Comparison of ENCODE assay signal across 13 cellular contexts in the genomic region with DNA sequence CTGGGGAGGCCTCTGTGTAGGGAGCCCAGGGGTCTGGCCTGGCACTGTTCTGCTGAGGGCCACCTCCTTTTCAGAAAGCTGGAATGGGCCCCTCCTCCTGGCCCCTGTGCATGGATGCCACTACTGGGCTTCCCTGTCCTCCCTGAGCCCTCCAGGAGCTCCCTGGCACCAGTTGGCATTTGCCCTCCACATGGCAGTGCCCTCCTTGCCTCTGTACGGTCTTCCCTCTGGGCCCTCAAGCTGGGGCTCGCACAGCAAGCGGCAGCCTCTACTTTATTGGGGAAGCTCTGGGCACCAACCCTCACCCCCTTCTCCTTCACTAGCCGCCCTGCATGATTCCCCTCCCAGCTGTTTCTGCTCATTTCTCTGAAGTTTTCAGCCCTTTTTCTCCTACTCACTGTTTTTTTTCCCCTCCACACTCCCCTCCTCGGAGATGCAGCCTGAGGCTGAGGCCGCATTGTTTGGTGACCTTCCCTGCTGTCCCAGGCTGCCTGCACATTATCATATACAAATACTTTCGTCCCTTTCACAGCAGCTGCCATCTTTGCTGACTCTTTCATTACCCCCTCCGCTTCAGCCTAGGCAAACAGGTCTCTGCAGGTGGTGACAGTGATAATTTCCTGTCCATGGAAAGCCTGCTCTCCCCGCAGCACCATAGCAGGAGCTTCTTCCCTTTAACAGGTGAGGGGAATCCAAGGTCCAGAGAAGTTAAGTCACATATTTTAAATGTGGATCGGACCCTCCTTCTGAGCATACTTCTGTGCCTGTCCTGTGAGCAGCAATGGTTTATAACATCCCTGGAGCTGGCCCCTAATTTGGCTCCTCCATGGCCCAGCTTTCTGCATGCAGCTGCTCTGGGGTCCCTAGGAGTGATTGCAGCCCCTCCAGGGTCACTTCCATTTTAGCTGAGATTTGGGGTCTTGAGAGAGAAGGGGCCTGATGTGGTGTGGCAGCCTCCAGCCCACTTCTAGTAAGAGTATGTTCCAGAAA.
DNase-seq lines count a peak whose midpoint lies in the region; ATAC-seq and TF ChIP-seq lines count a peak whose summit lies in the region.
"Had no signal": no experiment of that assay in that cellular context is flagged by ENCODE, and none has a peak within 500 bp of the region (broad histone marks: within the 10 kb centered on the region; RNA-seq: fewer than 3 reads in every experiment).

No MANE protein-coding gene starts in this region.

- DNase-seq in DMS153 treated with DMSO at 0.1 percent for 48 hours (lab: John Stamatoyannopoulos, UW; ENCODE audit: unreplicated experiment): peak; percentile 84
- DNase-seq in NCI-H2029 treated with DMSO at 0.1 percent for 48 hours (lab: John Stamatoyannopoulos, UW): peak; percentile 48
- DNase-seq in central memory CD8-positive, alpha-beta T cell (ENCODE audit: low spot score in 2 of 2): no peak
- no peak for DNase-seq in naive thymus-derived CD8-positive, alpha-beta T cell
- DNase-seq in aorta: no peak
- no peak for DNase-seq in GM13976 (ENCODE audit: low spot score)
- DNase-seq: activated T-cell treated with anti-CD3 and anti-CD28 coated beads, Interleukin-2, amount 50 U/mL, for 48 hours; brain microvascular endothelial cell; naive B cell had no signal

- intact Hi-C loops in aorta (cut with DNase I): no loop called here

- H3K4me3 ChIP-seq in aorta (ENCODE audit: low read length in 2 of 2): no peak overlapping the region
- H3K4me3 ChIP-seq: smooth muscle cell, vagina had no signal

- TF ChIP-seq CTCF in GM13976 (IDR thresholded peaks at IDR 0.05; ENCODE audit: borderline replicate concordance, control extremely low read depth, extremely low read depth, insufficient read depth, missing control alignments): no peak

- peak overlapping the region; percentile 42 for H3K27ac Mint-ChIP-seq in central memory CD8-positive, alpha-beta T cell (ENCODE audit: low read depth)
- H3K27ac Mint-ChIP-seq in naive thymus-derived CD8-positive, alpha-beta T cell: peak overlapping the region in 9 of 10 donors; percentile 33 to 77 (median 60)

- POLR2A ChIA-PET in naive thymus-derived CD8-positive, alpha-beta T cell (lab: Charles Lee): no interaction called here

- no peak for ATAC-seq in central memory CD8-positive, alpha-beta T cell (replicated peaks; ENCODE audit: extremely low read depth, poor library complexity, severe bottlenecking)
- ATAC-seq in naive thymus-derived CD8-positive, alpha-beta T cell: no peak
- no peak for ATAC-seq in GM19455 (IDR thresholded peaks at IDR 0.05; ENCODE audit: unreplicated experiment)
- no peak for ATAC-seq in aorta (ENCODE audit: low FRiP score)
- no peak for ATAC-seq in HG03135 (IDR thresholded peaks at IDR 0.05; ENCODE audit: unreplicated experiment)

- no peaks in the 10 kb centered on the region for H3K27me3 Mint-ChIP-seq in central memory CD8-positive, alpha-beta T cell
- H3K27me3 Mint-ChIP-seq in naive thymus-derived CD8-positive, alpha-beta T cell: no peaks in the 10 kb centered on the region
- H3K27me3 Mint-ChIP-seq: naive B cell had no signal

- in situ Hi-C loops in GM13976 (cut with MboI; ENCODE audit: low sequenced_read_pairs, unreplicated experiment): no loop called here

- no peaks in the 10 kb centered on the region for H3K9me3 ChIP-seq in aorta (ENCODE audit: control insufficient read depth, low read length)
- H3K9me3 ChIP-seq: vagina had no signal

- H3K27me3 ChIP-seq in aorta (ENCODE audit: control insufficient read depth in 1 of 2, insufficient read depth in 2 of 2, low read length in 1 of 2): no peaks in the 10 kb centered on the region
- H3K27me3 ChIP-seq: brain microvascular endothelial cell, vagina had no signal

- 80 to 94% methylated on average over 10 of the region's 10 CpGs for WGBS in aorta, 2 donors

- H3K4me1 Mint-ChIP-seq in central memory CD8-positive, alpha-beta T cell: peaks cover 21% of the 10 kb centered on the region
- H3K4me1 Mint-ChIP-seq in naive thymus-derived CD8-positive, alpha-beta T cell: peaks cover 4 to 38% (median 23%) of the 10 kb centered on the region in 4 donors

- H3K36me3 Mint-ChIP-seq in central memory CD8-positive, alpha-beta T cell (ENCODE audit: insufficient read depth): peaks cover 2% of the 10 kb centered on the region
- peaks cover 0 to 12% (median 6%) of the 10 kb centered on the region in 3 donors for H3K36me3 Mint-ChIP-seq in naive thymus-derived CD8-positive, alpha-beta T cell

- H3K4me1 ChIP-seq in aorta (ENCODE audit: control insufficient read depth in 1 of 2, insufficient read depth in 2 of 2, low read length in 2 of 2): peaks cover 3 to 4% of the 10 kb centered on the region in 2 donors

- no peaks in the 10 kb centered on the region for H3K9me3 Mint-ChIP-seq in central memory CD8-positive, alpha-beta T cell
- no peaks in the 10 kb centered on the region for H3K9me3 Mint-ChIP-seq in naive thymus-derived CD8-positive, alpha-beta T cell
- H3K9me3 Mint-ChIP-seq: naive B cell had no signal

- H3K4me3 Mint-ChIP-seq in central memory CD8-positive, alpha-beta T cell: no peak overlapping the region
- H3K4me3 Mint-ChIP-seq in naive thymus-derived CD8-positive, alpha-beta T cell: no peak overlapping the region
- H3K4me3 Mint-ChIP-seq: naive B cell had no signal

- no peaks in the 10 kb centered on the region for H3K36me3 ChIP-seq in aorta (ENCODE audit: control insufficient read depth in 1 of 2, insufficient read depth in 2 of 2, low read length in 1 of 2)
- H3K36me3 ChIP-seq: brain microvascular endothelial cell, vagina had no signal

- H3K27ac ChIP-seq in aorta (ENCODE audit: low read depth in 1 of 2, low read length in 2 of 2): no peak overlapping the region
- H3K27ac ChIP-seq: brain microvascular endothelial cell, vagina had no signal

Comparison
In these comparisons a context has a peak if more than half of its experiments do, and no peak if none do; other contexts are left out.
1. DNase-seq: peak in DMS153 treated with DMSO at 0.1 percent for 48 hours (single experiment) and NCI-H2029 treated with DMSO at 0.1 percent for 48 hours (single experiment); none in central memory CD8-positive, alpha-beta T cell (0 of 2), naive thymus-derived CD8-positive, alpha-beta T cell (0 of 10), aorta (0 of 2) and GM13976 (single experiment).